Comparison of ENCODE assay signal across 8 cellular contexts in the genomic region with DNA sequence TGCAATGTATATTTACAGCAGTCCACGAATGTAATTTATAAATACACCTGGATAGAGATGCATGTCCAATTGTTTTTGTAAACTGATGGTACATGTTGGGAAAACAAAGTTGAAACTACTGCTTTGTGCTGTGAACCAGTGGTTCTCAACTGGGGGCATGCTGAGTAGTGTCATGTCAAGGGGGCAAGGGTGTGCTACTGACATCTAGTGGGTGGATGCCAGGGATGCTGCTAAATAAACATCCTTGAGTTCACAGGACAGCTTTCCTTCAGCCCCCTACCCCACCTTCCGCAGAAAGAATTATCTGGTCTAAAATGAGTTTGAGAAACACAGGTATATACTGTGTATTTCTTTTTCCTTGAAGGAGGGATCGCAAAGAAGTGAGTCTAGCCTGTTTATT.
DNase-seq lines count a peak whose midpoint lies in the region; ATAC-seq and TF ChIP-seq lines count a peak whose summit lies in the region.

No MANE protein-coding gene starts in this region.

- peak; percentile 77 for TF ChIP-seq CTCF in Panc1 (IDR thresholded peaks at IDR 0.05)

- DNase-seq in DMS 273 (lab: John Stamatoyannopoulos, UW; ENCODE audit: unreplicated experiment) (peak; percentile 69), DMS 273 treated with DMSO at 0.1 percent for 48 hours (lab: John Stamatoyannopoulos, UW) (no peak), Panc1 (ENCODE audit: low read depth, low spot score) (no peak), globus pallidus (ENCODE audit: low spot score) (peak; percentile 41), stromal cell of bone marrow (ENCODE audit: low read depth) (peak; percentile 6), T-helper 9 cell (no peak)

- H3K9me3 ChIP-seq in Panc1 (ENCODE audit: control insufficient read depth, insufficient read depth, low read depth, low read length), result no peaks in the 10 kb centered on the region; the same call in 1 of the 2 replicates

- no peaks in the 10 kb centered on the region for H3K36me3 ChIP-seq in Panc1 (ENCODE audit: control insufficient read depth, insufficient read depth, low read length)

- no peaks in the 10 kb centered on the region for H3K27me3 ChIP-seq in Panc1 (ENCODE audit: control insufficient read depth, insufficient read depth, low read length)

- in situ Hi-C loops in Panc1 (cut with HindIII; ENCODE audit: low pct_unique_long_range_greater_than_20kb, low sequenced_read_pairs), result no loop called here

- CTCF ChIA-PET in Panc1 (lab: Charles Lee), result interaction anchor here (0.7 kb wide), 1 partner anchor 35 kb away, joined by 6 read pairs; no protein-coding TSS in a partner anchor

- ATAC-seq in HG03280 (IDR thresholded peaks at IDR 0.05; ENCODE audit: unreplicated experiment) (peak; percentile 50), Panc1 (peak; percentile 77), GM19467 (IDR thresholded peaks at IDR 0.05; ENCODE audit: unreplicated experiment) (no peak)

- POLR2A ChIA-PET in Panc1 (lab: Charles Lee), result no interaction called here

- no peak overlapping the region for H3K4me3 ChIP-seq in Panc1 (ENCODE audit: low read depth in 2 of 2, low read length in 2 of 2)

- H3K4me1 ChIP-seq in Panc1 (ENCODE audit: control insufficient read depth, insufficient read depth, low read length), result peaks cover 15% of the 10 kb centered on the region; the same call in 1 of the 2 replicates

- no peak overlapping the region for H3K27ac ChIP-seq in Panc1 (ENCODE audit: low read length)

- intact Hi-C loops in Panc1 (cut with micrococcal nuclease; ENCODE audit: unreplicated experiment), result loop anchor here (5.0 kb wide), 1 partner anchor 93 kb away; no protein-coding TSS in a partner anchor

- no TSS peak for BruUV-seq in Panc1 (replicated peaks; lab: Mats Ljungman, UMichigan)

Comparison
In these comparisons a context has a peak if more than half of its experiments do, and no peak if none do; other contexts are left out.
1. DNase-seq: peak in DMS 273 (single experiment), globus pallidus (single experiment) and stromal cell of bone marrow (single experiment); none in DMS 273 treated with DMSO at 0.1 percent for 48 hours (single experiment), Panc1 (single experiment) and T-helper 9 cell (single experiment).